Comparison of ENCODE assay signal across 8 cellular contexts in the genomic region with DNA sequence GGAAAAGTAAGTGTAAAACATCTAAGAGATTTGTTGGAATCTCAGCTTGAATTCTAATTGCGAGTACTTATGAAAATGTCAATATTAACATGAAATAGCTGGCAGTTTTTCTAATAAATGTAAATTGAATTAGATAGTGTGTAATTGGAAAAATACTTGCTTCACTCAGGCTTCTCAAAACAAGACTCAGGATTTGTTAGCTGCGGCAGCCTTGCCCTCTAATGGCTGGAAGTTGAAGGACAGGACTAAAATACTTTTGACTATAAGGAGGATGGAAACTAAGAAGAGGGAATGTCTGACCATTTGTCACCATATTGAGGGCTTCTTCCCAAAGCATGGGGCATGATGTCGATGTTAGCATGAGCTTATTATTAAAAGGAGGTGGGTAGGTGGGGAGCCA.
A peak's percentile ranks its signal among the peaks of the same experiment; 100 is the strongest.
DNase-seq lines count a peak whose midpoint lies in the region; ATAC-seq and TF ChIP-seq lines count a peak whose summit lies in the region.

No MANE protein-coding gene starts in this region.

- no peaks in the 10 kb centered on the region for H3K27me3 ChIP-seq in lower lobe of right lung (ENCODE audit: low read depth)

- H3K9me3 ChIP-seq in lower lobe of right lung = no peaks in the 10 kb centered on the region

- no peak for ATAC-seq in lower lobe of right lung
- ATAC-seq in GM21529 (IDR thresholded peaks at IDR 0.05; ENCODE audit: unreplicated experiment) = no peak
- ATAC-seq in HG02763 (IDR thresholded peaks at IDR 0.05; ENCODE audit: unreplicated experiment) = no peak

- no peak overlapping the region for H3K27ac ChIP-seq in lower lobe of right lung

- no peaks in the 10 kb centered on the region for H3K4me1 ChIP-seq in lower lobe of right lung

- no peak overlapping the region for H3K4me3 ChIP-seq in LNCaP clone FGC (ENCODE audit: low read depth, low read length)
- H3K4me3 ChIP-seq in astrocyte of the spinal cord (ENCODE audit: low read depth, low read length) = no peak overlapping the region
- no peak overlapping the region for H3K4me3 ChIP-seq in lower lobe of right lung

- DNase-seq in COLO829 (ENCODE audit: low spot score) (peak; percentile 11), LNCaP clone FGC (ENCODE audit: low read depth) (no peak), astrocyte of the spinal cord (ENCODE audit: low read depth, low spot score) (peak; percentile 62), lower lobe of right lung (no peak), NCI-H1694 (lab: John Stamatoyannopoulos, UW) (no peak), T1000 (lab: John Stamatoyannopoulos, UW) (no peak)

- no peaks in the 10 kb centered on the region for H3K36me3 ChIP-seq in lower lobe of right lung

- intact Hi-C loops in lower lobe of right lung (cut with DNase I) = no loop called here

- in situ Hi-C loops in astrocyte of the spinal cord (cut with HindIII; ENCODE audit: low sequenced_read_pairs) = no loop called here

- TF ChIP-seq CTCF in LNCaP clone FGC (IDR thresholded peaks at IDR 0.05; ENCODE audit: control insufficient read depth, extremely low read depth, insufficient read depth) (peak; percentile 65), astrocyte of the spinal cord (IDR thresholded peaks at IDR 0.05; ENCODE audit: low read depth, low read length) (peak; percentile 72), lower lobe of right lung (IDR thresholded peaks at IDR 0.05) (peak; percentile 35)

Comparison
In these comparisons a context has a peak if more than half of its experiments do, and no peak if none do; other contexts are left out.
1. DNase-seq: peak in COLO829 (single experiment) and astrocyte of the spinal cord (single experiment); none in LNCaP clone FGC (single experiment), lower lobe of right lung (single experiment), NCI-H1694 (single experiment) and T1000 (single experiment).
2. Peak in every context shown above with its lines, with median percentiles within 50 percentile points of each other: CTCF ChIP-seq.